25 cellular contexts compared by ENCODE assay signal in genomic region chr18:34886162-34886561, GRCh38.
"Had no signal": no experiment of that assay in that cellular context is flagged by ENCODE, and none has a peak within 500 bp of the region (broad histone marks: within the 10 kb centered on the region; RNA-seq: fewer than 3 reads in every experiment).

No MANE protein-coding gene starts in this region.

- H3K36me3 ChIP-seq: right lobe of liver, transverse colon had no signal

- H3K27me3 ChIP-seq: heart right ventricle, hepatocyte, right atrium auricular region, right lobe of liver, stomach, testis, transverse colon, upper lobe of left lung had no signal

- H3K9me3 Mint-ChIP-seq: memory B cell; naive thymus-derived CD8-positive, alpha-beta T cell; nephron; neural crest cell; stimulated activated naive B cell treated with anti-CD40 and anti-IgM and Interleukin-4, amounts not matched to agents 10 μg/mL and 1 μg/mL and 100 μg/mL, for 72 hours had no signal

- H3K4me3 ChIP-seq: heart right ventricle, hepatocyte, left ventricle myocardium inferior, mucosa of descending colon, right atrium auricular region, right lobe of liver, skin epidermis, stomach, testis, transverse colon, upper lobe of left lung had no signal

- H3K36me3 Mint-ChIP-seq: memory B cell; naive thymus-derived CD8-positive, alpha-beta T cell; stimulated activated naive B cell treated with anti-CD40 and anti-IgM and Interleukin-4, amounts not matched to agents 10 μg/mL and 1 μg/mL and 100 μg/mL, for 72 hours had no signal

- H3K27ac Mint-ChIP-seq: memory B cell; naive thymus-derived CD8-positive, alpha-beta T cell; nephron; stimulated activated naive B cell treated with anti-CD40 and anti-IgM and Interleukin-4, amounts not matched to agents 10 μg/mL and 1 μg/mL and 100 μg/mL, for 72 hours had no signal

- H3K4me3 Mint-ChIP-seq: memory B cell; naive thymus-derived CD8-positive, alpha-beta T cell; nephron; neural crest cell; stimulated activated naive B cell treated with anti-CD40 and anti-IgM and Interleukin-4, amounts not matched to agents 10 μg/mL and 1 μg/mL and 100 μg/mL, for 72 hours had no signal

- DNase-seq: heart right ventricle; islet precursor cell; left ventricle myocardium inferior; midbrain; mucosa of descending colon; naive thymus-derived CD8-positive, alpha-beta T cell; nucleus accumbens; right lobe of liver; stimulated activated CD4-positive, alpha-beta T cell treated with anti-CD3 and anti-CD28 coated beads, Interleukin-12 subunit alpha, Interleukin-12 subunit beta, amount 100 ng/mL, for 4 hours; stimulated activated CD4-positive, alpha-beta T cell treated with anti-CD3 and anti-CD28 coated beads, Interleukin-15, amount 100 ng/mL, for 24 hours; stimulated activated CD4-positive, alpha-beta T cell treated with anti-CD3 and anti-CD28 coated beads, Interleukin-2, amount 100 ng/mL, for 24 hours; stimulated activated CD4-positive, alpha-beta T cell treated with anti-CD3 and anti-CD28 coated beads, Interleukin-4, amount 100 ng/mL, for 1 hour; stimulated activated naive B cell treated with anti-CD40 and anti-IgM and Interleukin-4, amounts not matched to agents 10 μg/mL and 1 μg/mL and 100 μg/mL, for 72 hours; stimulated activated naive CD8-positive, alpha-beta T cell treated with anti-CD3 and anti-CD28 coated beads, Interleukin-15, Interleukin-2, amounts not matched to agents 100 U/mL and 50 U/mL, for 24 hours; stomach; testis; transverse colon; upper lobe of left lung had no signal

- H3K9me3 ChIP-seq: heart right ventricle, left ventricle myocardium inferior, mucosa of descending colon, right atrium auricular region, right lobe of liver, stomach, testis, transverse colon, upper lobe of left lung had no signal

- H3K27ac ChIP-seq: heart right ventricle, hepatocyte, left ventricle myocardium inferior, parathyroid adenoma, right atrium auricular region, right lobe of liver, skin epidermis, stomach, testis, transverse colon, upper lobe of left lung had no signal

- ATAC-seq: heart right ventricle; mucosa of descending colon; naive thymus-derived CD8-positive, alpha-beta T cell; right lobe of liver; stimulated activated naive B cell treated with anti-CD40 and anti-IgM and Interleukin-4, amounts not matched to agents 10 μg/mL and 1 μg/mL and 100 μg/mL, for 72 hours; stimulated activated naive CD8-positive, alpha-beta T cell treated with anti-CD3 and anti-CD28 coated beads, Interleukin-15, Interleukin-2, amounts not matched to agents 100 U/mL and 50 U/mL, for 24 hours had no signal

- H3K4me1 ChIP-seq: parathyroid adenoma, right lobe of liver, stomach, testis, transverse colon, upper lobe of left lung had no signal

- H3K4me1 Mint-ChIP-seq: memory B cell; naive thymus-derived CD8-positive, alpha-beta T cell; nephron; neural crest cell; stimulated activated naive B cell treated with anti-CD40 and anti-IgM and Interleukin-4, amounts not matched to agents 10 μg/mL and 1 μg/mL and 100 μg/mL, for 72 hours had no signal
